ENCODE assay signal across 16 cellular contexts in genomic region chr10:43383204-43383971, GRCh38. TPM values are rescaled to one million over a fixed set of nuclear protein-coding genes. Genes with fewer than 3 reads are reported as not detected.
DNase-seq lines count a peak whose midpoint lies in the region; ATAC-seq, FAIRE-seq and TF ChIP-seq lines count a peak whose summit lies in the region.
"Had no signal": no experiment of that assay in that cellular context is flagged by ENCODE, and none has a peak within 500 bp of the region (broad histone marks: within the 10 kb centered on the region; RNA-seq: fewer than 3 reads in every experiment).

No MANE protein-coding gene starts in this region.

- POLR2A ChIA-PET in A673 (lab: Charles Lee; ENCODE audit: low non-redundant PET): no interaction called here

- no peaks in the 10 kb centered on the region for H3K27me3 ChIP-seq in A673 (replicated peaks; ENCODE audit: insufficient read depth, low read depth, low read length, poor library complexity)
- H3K27me3 ChIP-seq: SJSA1, stomach had no signal

- peaks cover 15% of the 10 kb centered on the region for H3K4me1 Mint-ChIP-seq in activated naive CD8-positive, alpha-beta T cell treated with anti-CD3 and anti-CD28 coated beads for 36 hours
- no peaks in the 10 kb centered on the region for H3K4me1 Mint-ChIP-seq in glutamatergic neuron (ENCODE audit: low read depth, unreplicated experiment)
- H3K4me1 Mint-ChIP-seq: mesothelial cell of epicardium had no signal

- CTCF ChIA-PET in A673 (lab: Charles Lee): no interaction called here

- H3K27ac ChIP-seq in A673 (ENCODE audit: low read depth, low read length, poor library complexity, severe bottlenecking): no peak overlapping the region
- H3K27ac ChIP-seq: SJSA1, WERI-Rb-1 had no signal

- peak overlapping the region; percentile 22 for H3K27ac Mint-ChIP-seq in activated naive CD8-positive, alpha-beta T cell treated with anti-CD3 and anti-CD28 coated beads for 36 hours
- no peak overlapping the region for H3K27ac Mint-ChIP-seq in glutamatergic neuron (ENCODE audit: unreplicated experiment)
- H3K27ac Mint-ChIP-seq: mesothelial cell of epicardium had no signal

- peaks cover 7% of the 10 kb centered on the region for H3K36me3 ChIP-seq in mucosa of descending colon (ENCODE audit: low read depth)
- peaks cover 33% of the 10 kb centered on the region for H3K36me3 ChIP-seq in A673 (ENCODE audit: insufficient read depth, low read length, poor library complexity, severe bottlenecking)

- intact Hi-C loops in mucosa of descending colon (cut with DNase I, micrococcal nuclease): no loop called here
- intact Hi-C loops in A673 (cut with micrococcal nuclease; ENCODE audit: unreplicated experiment): no loop called here

- peak; percentile 32 for ATAC-seq in mucosa of descending colon

- H3K9me3 ChIP-seq in mucosa of descending colon (no peaks in the 10 kb centered on the region), A673 (ENCODE audit: low read depth, low read length, poor library complexity, severe bottlenecking) (no peaks in the 10 kb centered on the region)
- H3K9me3 ChIP-seq: SJSA1, stomach had no signal

- no peaks in the 10 kb centered on the region for H3K9me3 Mint-ChIP-seq in activated naive CD8-positive, alpha-beta T cell treated with anti-CD3 and anti-CD28 coated beads for 36 hours
- no peaks in the 10 kb centered on the region for H3K9me3 Mint-ChIP-seq in glutamatergic neuron (ENCODE audit: unreplicated experiment)
- H3K9me3 Mint-ChIP-seq: mesothelial cell of epicardium had no signal

- DNase-seq in AG10803 (ENCODE audit: low read depth) (peak; percentile 40), mucosa of descending colon (no peak), A673 (ENCODE audit: low spot score) (no peak), glutamatergic neuron (no peak), NCI-H524 treated with DMSO at 0.1 percent for 48 hours (lab: John Stamatoyannopoulos, UW) (no peak), superior temporal gyrus (ENCODE audit: extremely low spot score) (no peak)
- no peak for DNase-seq in activated naive CD8-positive, alpha-beta T cell treated with anti-CD3 and anti-CD28 coated beads for 36 hours
- DNase-seq: NCI-H1105 treated with DMSO at 0.1 percent for 48 hours; NCI-H510A treated with DMSO at 0.1 percent for 48 hours; stimulated activated CD4-positive, alpha-beta T cell treated with anti-CD3 and anti-CD28 coated beads, Interleukin-4, amount 100 ng/mL, for 1 hour; stomach; WERI-Rb-1 had no signal

- no TSS peak for BruUV-seq in A673 (replicated peaks; lab: Mats Ljungman, UMichigan)

- H3K36me3 Mint-ChIP-seq in activated naive CD8-positive, alpha-beta T cell treated with anti-CD3 and anti-CD28 coated beads for 36 hours: peaks cover 23% of the 10 kb centered on the region
- no peaks in the 10 kb centered on the region for H3K36me3 Mint-ChIP-seq in glutamatergic neuron (ENCODE audit: unreplicated experiment)

- H3K4me1 ChIP-seq in mucosa of descending colon (ENCODE audit: low read depth): peaks cover 6% of the 10 kb centered on the region
- H3K4me1 ChIP-seq in A673 (ENCODE audit: insufficient read depth, low read length, poor library complexity, severe bottlenecking): peaks cover 6% of the 10 kb centered on the region
- H3K4me1 ChIP-seq: SJSA1 had no signal

- no peaks in the 10 kb centered on the region for H3K27me3 Mint-ChIP-seq in activated naive CD8-positive, alpha-beta T cell treated with anti-CD3 and anti-CD28 coated beads for 36 hours
- H3K27me3 Mint-ChIP-seq in glutamatergic neuron (ENCODE audit: unreplicated experiment): no peaks in the 10 kb centered on the region

- peak; percentile 31 for FAIRE-seq in G401.6 (lab: Jason Lieb, UNC)

- H3K4me3 Mint-ChIP-seq in activated naive CD8-positive, alpha-beta T cell treated with anti-CD3 and anti-CD28 coated beads for 36 hours: no peak overlapping the region
- H3K4me3 Mint-ChIP-seq in glutamatergic neuron (ENCODE audit: unreplicated experiment): no peak overlapping the region
- H3K4me3 Mint-ChIP-seq: mesothelial cell of epicardium had no signal

- TF ChIP-seq CTCF in AG10803 (conservative IDR thresholded peaks at IDR 0.05; ENCODE audit: low read length) (no peak), mucosa of descending colon (IDR thresholded peaks at IDR 0.05) (no peak), A673 (conservative IDR thresholded peaks at IDR 0.05; ENCODE audit: low read depth, low read length) (no peak), glutamatergic neuron (IDR thresholded peaks at IDR 0.05; ENCODE audit: partially characterized antibody, unreplicated experiment) (no peak)

- H3K4me3 ChIP-seq in AG10803 (ENCODE audit: low read length) (no peak overlapping the region), mucosa of descending colon (no peak overlapping the region), A673 (ENCODE audit: low read depth, low read length, poor library complexity, severe bottlenecking) (no peak overlapping the region)
- H3K4me3 ChIP-seq: SJSA1, stomach had no signal

RNA-seq across cellular contexts. Expression of gene FXYD4, which starts 12.0 kb away (rescaled TPM):
- total RNA-seq in activated naive CD8-positive, alpha-beta T cell treated with anti-CD3 and anti-CD28 coated beads for 36 hours: not detected
- total RNA-seq in mucosa of descending colon (not detected), A673 (2021) (not detected in 2 replicates), glutamatergic neuron (ENCODE audit: unreplicated experiment) (not detected)
- total RNA-seq: HT1080, mesothelial cell of epicardium, SJSA1, stomach had no signal

RNA-seq across cellular contexts. Expression of gene HNRNPF, which starts 25.6 kb away (rescaled TPM):
- total RNA-seq in activated naive CD8-positive, alpha-beta T cell treated with anti-CD3 and anti-CD28 coated beads for 36 hours: 100 to 1,000 TPM; 530 to 544 TPM
- total RNA-seq in mucosa of descending colon (100 to 1,000 TPM; 212 to 229 (median 227) TPM), A673 (2021) (265 and 277 TPM in 2 replicates), glutamatergic neuron (ENCODE audit: unreplicated experiment) (99.7 TPM)

RNA-seq across cellular contexts. Expression of gene ZNF487, which starts 53.5 kb away (rescaled TPM):
- 1 to 10 TPM; 2.4 to 2.9 TPM for total RNA-seq in activated naive CD8-positive, alpha-beta T cell treated with anti-CD3 and anti-CD28 coated beads for 36 hours
- 1 to 10 TPM; 4.2 to 7.6 (median 7.5) TPM for total RNA-seq in mucosa of descending colon
- total RNA-seq in A673 (2021): 1.3 and 2.8 TPM in 2 replicates
- total RNA-seq in glutamatergic neuron (ENCODE audit: unreplicated experiment): 2.1 TPM
